ENCODE assay signal across 2 cellular contexts in the genomic region with DNA sequence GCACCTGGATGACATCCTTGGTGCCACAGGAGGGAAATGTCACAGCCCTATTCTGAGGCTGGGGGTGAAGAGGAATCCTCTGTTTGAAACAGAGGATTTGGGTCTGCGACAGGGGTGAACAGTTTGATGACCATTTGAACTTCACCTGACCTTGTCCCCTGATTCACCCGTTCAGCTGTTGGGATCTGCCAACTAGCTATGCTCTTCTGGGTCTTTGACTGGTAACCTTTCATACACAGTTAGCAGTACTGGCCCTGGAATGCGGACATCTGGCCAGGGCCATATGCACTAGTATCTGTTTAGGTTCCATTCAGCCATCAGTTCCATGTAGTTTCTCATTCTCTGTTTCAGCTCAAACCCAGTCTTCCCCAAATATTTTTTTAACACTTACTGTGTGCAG.
A peak's percentile ranks its signal among the peaks of the same experiment; 100 is the strongest.
TF ChIP-seq lines count a peak whose summit lies in the region.

No MANE protein-coding gene starts in this region.

TF ChIP-seq in IMR-90, 13 proteins besides CTCF, POLR2A, EP300 and RAD21:
- no peak for TF ChIP-seq RCOR1 (IDR thresholded peaks at IDR 0.05; ENCODE audit: insufficient replicate concordance, low read length)
- no peak for TF ChIP-seq MAFK (IDR thresholded peaks at IDR 0.05; ENCODE audit: low read depth, low read length)
- TF ChIP-seq SMC3 (IDR thresholded peaks at IDR 0.05; ENCODE audit: low read depth, low read length) = no peak
- no peak for TF ChIP-seq RFX5 (IDR thresholded peaks at IDR 0.05; ENCODE audit: low read depth, low read length)
- TF ChIP-seq MXI1 (IDR thresholded peaks at IDR 0.05; ENCODE audit: borderline replicate concordance, low read depth, low read length) = no peak
- no peak for TF ChIP-seq CEBPB (IDR thresholded peaks at IDR 0.05; ENCODE audit: low read depth, low read length)
- TF ChIP-seq, protein P1, sequence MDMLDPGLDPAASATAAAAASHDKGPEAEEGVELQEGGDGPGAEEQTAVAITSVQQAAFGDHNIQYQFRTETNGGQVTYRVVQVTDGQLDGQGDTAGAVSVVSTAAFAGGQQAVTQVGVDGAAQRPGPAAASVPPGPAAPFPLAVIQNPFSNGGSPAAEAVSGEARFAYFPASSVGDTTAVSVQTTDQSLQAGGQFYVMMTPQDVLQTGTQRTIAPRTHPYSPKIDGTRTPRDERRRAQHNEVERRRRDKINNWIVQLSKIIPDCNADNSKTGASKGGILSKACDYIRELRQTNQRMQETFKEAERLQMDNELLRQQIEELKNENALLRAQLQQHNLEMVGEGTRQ (IDR thresholded peaks at IDR 0.05; ENCODE audit: low read depth, low read length) = no peak
- TF ChIP-seq BHLHE40 (IDR thresholded peaks at IDR 0.05; ENCODE audit: low read depth, low read length) = no peak
- TF ChIP-seq MAZ (IDR thresholded peaks at IDR 0.05; ENCODE audit: borderline replicate concordance, low read depth, low read length) = no peak
- no peak for TF ChIP-seq CHD1 (IDR thresholded peaks at IDR 0.05; ENCODE audit: low read depth, low read length)
- TF ChIP-seq FOS (IDR thresholded peaks at IDR 0.05; ENCODE audit: low read depth, low read length) = no peak
- TF ChIP-seq, protein P2, sequence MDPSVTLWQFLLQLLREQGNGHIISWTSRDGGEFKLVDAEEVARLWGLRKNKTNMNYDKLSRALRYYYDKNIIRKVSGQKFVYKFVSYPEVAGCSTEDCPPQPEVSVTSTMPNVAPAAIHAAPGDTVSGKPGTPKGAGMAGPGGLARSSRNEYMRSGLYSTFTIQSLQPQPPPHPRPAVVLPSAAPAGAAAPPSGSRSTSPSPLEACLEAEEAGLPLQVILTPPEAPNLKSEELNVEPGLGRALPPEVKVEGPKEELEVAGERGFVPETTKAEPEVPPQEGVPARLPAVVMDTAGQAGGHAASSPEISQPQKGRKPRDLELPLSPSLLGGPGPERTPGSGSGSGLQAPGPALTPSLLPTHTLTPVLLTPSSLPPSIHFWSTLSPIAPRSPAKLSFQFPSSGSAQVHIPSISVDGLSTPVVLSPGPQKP (IDR thresholded peaks at IDR 0.05; ENCODE audit: borderline replicate concordance, low read depth, low read length) = no peak
- no peak for TF ChIP-seq NFE2L2 (IDR thresholded peaks at IDR 0.05; ENCODE audit: low read depth, low read length)

TF ChIP-seq in liver, 16 proteins besides CTCF, POLR2A, EP300 and RAD21:
- TF ChIP-seq SP1 (IDR thresholded peaks at IDR 0.05) = peak; percentile 16
- peak; percentile 25 to 31 for TF ChIP-seq HNF4A (conservative IDR thresholded peaks at IDR 0.05)
- TF ChIP-seq, protein P3, sequence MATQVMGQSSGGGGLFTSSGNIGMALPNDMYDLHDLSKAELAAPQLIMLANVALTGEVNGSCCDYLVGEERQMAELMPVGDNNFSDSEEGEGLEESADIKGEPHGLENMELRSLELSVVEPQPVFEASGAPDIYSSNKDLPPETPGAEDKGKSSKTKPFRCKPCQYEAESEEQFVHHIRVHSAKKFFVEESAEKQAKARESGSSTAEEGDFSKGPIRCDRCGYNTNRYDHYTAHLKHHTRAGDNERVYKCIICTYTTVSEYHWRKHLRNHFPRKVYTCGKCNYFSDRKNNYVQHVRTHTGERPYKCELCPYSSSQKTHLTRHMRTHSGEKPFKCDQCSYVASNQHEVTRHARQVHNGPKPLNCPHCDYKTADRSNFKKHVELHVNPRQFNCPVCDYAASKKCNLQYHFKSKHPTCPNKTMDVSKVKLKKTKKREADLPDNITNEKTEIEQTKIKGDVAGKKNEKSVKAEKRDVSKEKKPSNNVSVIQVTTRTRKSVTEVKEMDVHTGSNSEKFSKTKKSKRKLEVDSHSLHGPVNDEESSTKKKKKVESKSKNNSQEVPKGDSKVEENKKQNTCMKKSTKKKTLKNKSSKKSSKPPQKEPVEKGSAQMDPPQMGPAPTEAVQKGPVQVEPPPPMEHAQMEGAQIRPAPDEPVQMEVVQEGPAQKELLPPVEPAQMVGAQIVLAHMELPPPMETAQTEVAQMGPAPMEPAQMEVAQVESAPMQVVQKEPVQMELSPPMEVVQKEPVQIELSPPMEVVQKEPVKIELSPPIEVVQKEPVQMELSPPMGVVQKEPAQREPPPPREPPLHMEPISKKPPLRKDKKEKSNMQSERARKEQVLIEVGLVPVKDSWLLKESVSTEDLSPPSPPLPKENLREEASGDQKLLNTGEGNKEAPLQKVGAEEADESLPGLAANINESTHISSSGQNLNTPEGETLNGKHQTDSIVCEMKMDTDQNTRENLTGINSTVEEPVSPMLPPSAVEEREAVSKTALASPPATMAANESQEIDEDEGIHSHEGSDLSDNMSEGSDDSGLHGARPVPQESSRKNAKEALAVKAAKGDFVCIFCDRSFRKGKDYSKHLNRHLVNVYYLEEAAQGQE (IDR thresholded peaks at IDR 0.05) = no peak
- peak; percentile 77 to 82 for TF ChIP-seq RXRA (IDR thresholded peaks at IDR 0.05)
- TF ChIP-seq GABPA (IDR thresholded peaks at IDR 0.05 in 1 of 2, conservative IDR thresholded peaks at IDR 0.05 in 1 of 2) = no peak
- no peak for TF ChIP-seq HNF4G (IDR thresholded peaks at IDR 0.05)
- TF ChIP-seq, protein P4, sequence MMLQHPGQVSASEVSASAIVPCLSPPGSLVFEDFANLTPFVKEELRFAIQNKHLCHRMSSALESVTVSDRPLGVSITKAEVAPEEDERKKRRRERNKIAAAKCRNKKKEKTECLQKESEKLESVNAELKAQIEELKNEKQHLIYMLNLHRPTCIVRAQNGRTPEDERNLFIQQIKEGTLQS (IDR thresholded peaks at IDR 0.05) = no peak
- peak; percentile 67 for TF ChIP-seq NR2F2 (IDR thresholded peaks at IDR 0.05)
